ENCODE assay signal across 16 cellular contexts in genomic region chr10:112634096-112634830, GRCh38.
A peak's percentile ranks its signal among the peaks of the same experiment; 100 is the strongest.
DNase-seq lines count a peak whose midpoint lies in the region; TF ChIP-seq lines count a peak whose summit lies in the region.
"Had no signal": no experiment of that assay in that cellular context is flagged by ENCODE, and none has a peak within 500 bp of the region (broad histone marks: within the 10 kb centered on the region; RNA-seq: fewer than 3 reads in every experiment).

No MANE protein-coding gene starts in this region.

- peak overlapping the region; percentile 36; the same call in 1 of the 2 replicates for H3K27ac ChIP-seq in SK-N-MC
- no peak overlapping the region for H3K27ac ChIP-seq in fibroblast of lung (ENCODE audit: insufficient read depth, low read length)
- peak overlapping the region; percentile 80 for H3K27ac ChIP-seq in trophoblast cell (ENCODE audit: low read depth, low read length)
- H3K27ac ChIP-seq in sigmoid colon: no peak overlapping the region
- H3K27ac ChIP-seq: WERI-Rb-1 had no signal

- H3K79me1 ChIP-seq in trophoblast cell (ENCODE audit: low read length): peaks cover 14% of the 10 kb centered on the region

- H3K4me3 ChIP-seq in SK-N-MC (no peak overlapping the region), fibroblast of lung (replicated peaks in 1 of 4; ENCODE audit: control extremely low read depth in 1 of 4, insufficient read depth in 1 of 4, low read depth in 3 of 4, low read length in 4 of 4) (no peak overlapping the region), trophoblast cell (ENCODE audit: low read depth, low read length) (no peak overlapping the region), sigmoid colon (no peak overlapping the region)
- H3K4me3 ChIP-seq: adrenal gland had no signal

- no peak overlapping the region for H3K23ac ChIP-seq in trophoblast cell (ENCODE audit: low read length)

- no peak overlapping the region for H2BK12ac ChIP-seq in trophoblast cell (ENCODE audit: low read length)

- no peak overlapping the region for H4K91ac ChIP-seq in trophoblast cell (ENCODE audit: low read depth, low read length)

- H3K79me2 ChIP-seq in fibroblast of lung (ENCODE audit: control insufficient read depth, insufficient read depth, low read length) (no peaks in the 10 kb centered on the region), trophoblast cell (ENCODE audit: control insufficient read depth, insufficient read depth, low read length, poor library complexity) (peaks cover 3% of the 10 kb centered on the region)

- no peak overlapping the region for H4K8ac ChIP-seq in trophoblast cell (ENCODE audit: low read depth, low read length)

- no peak overlapping the region for H4K12ac ChIP-seq in trophoblast cell (ENCODE audit: low read depth, low read length)

- no peak overlapping the region for H3K14ac ChIP-seq in trophoblast cell (ENCODE audit: low read length)

- no peaks in the 10 kb centered on the region for H4K20me1 ChIP-seq in fibroblast of lung (ENCODE audit: control insufficient read depth, extremely low read depth, insufficient read depth, low read length)

- TF ChIP-seq EP300 in sigmoid colon (IDR thresholded peaks at IDR 0.05): no peak

- H3K9me3 ChIP-seq in SK-N-MC (ENCODE audit: low read depth, low read length) (no peaks in the 10 kb centered on the region), fibroblast of lung (ENCODE audit: control insufficient read depth, insufficient read depth, low read depth, low read length) (no peaks in the 10 kb centered on the region), trophoblast cell (ENCODE audit: insufficient read depth, low read depth, low read length) (no peaks in the 10 kb centered on the region), sigmoid colon (no peaks in the 10 kb centered on the region)
- H3K9me3 ChIP-seq: adrenal gland, BE2C had no signal

- intact Hi-C loops in sigmoid colon (cut with DNase I): no loop called here

- H3K4me1 ChIP-seq in fibroblast of lung (ENCODE audit: control insufficient read depth, extremely low read depth, insufficient read depth, low read length): no peaks in the 10 kb centered on the region
- peaks cover 5 to 8% of the 10 kb centered on the region in 2 experiments for H3K4me1 ChIP-seq in trophoblast cell (ENCODE audit: control insufficient read depth in 1 of 2, insufficient read depth in 2 of 2, low read length in 2 of 2)
- peaks cover 0 to 16% (median 0%) of the 10 kb centered on the region in 4 donors for H3K4me1 ChIP-seq in sigmoid colon
- H3K4me1 ChIP-seq: BE2C had no signal

- no peak overlapping the region for H2AK5ac ChIP-seq in trophoblast cell (ENCODE audit: low read length)

- H3K4ac ChIP-seq in trophoblast cell (ENCODE audit: low read depth, low read length): no peak overlapping the region

- H3K18ac ChIP-seq in trophoblast cell (ENCODE audit: low read length): no peak overlapping the region

- TF ChIP-seq CTCF in fibroblast of lung (conservative IDR thresholded peaks at IDR 0.05 in 1 of 2, IDR thresholded peaks at IDR 0.05 in 1 of 2; ENCODE audit: low read depth in 1 of 2, low read length in 2 of 2) (no peak), sigmoid colon (IDR thresholded peaks at IDR 0.05) (no peak)

- H2AFZ ChIP-seq in fibroblast of lung (ENCODE audit: low read length) (no peak overlapping the region), trophoblast cell (ENCODE audit: insufficient read depth, low read length, poor library complexity) (no peak overlapping the region)

- no peak for TF ChIP-seq POLR2A in sigmoid colon (IDR thresholded peaks at IDR 0.05)

- H3K27me3 ChIP-seq in fibroblast of lung (ENCODE audit: control insufficient read depth, insufficient read depth, low read length) (no peaks in the 10 kb centered on the region), trophoblast cell (ENCODE audit: insufficient read depth, low read length) (no peaks in the 10 kb centered on the region), sigmoid colon (no peaks in the 10 kb centered on the region)
- H3K27me3 ChIP-seq: adrenal gland, BE2C had no signal

- H3K9ac ChIP-seq in SK-N-MC (ENCODE audit: insufficient read length) (no peak overlapping the region), fibroblast of lung (ENCODE audit: insufficient read depth, low read length) (no peak overlapping the region), trophoblast cell (ENCODE audit: low read length) (no peak overlapping the region)

- WGBS in trophoblast cell (ENCODE audit: extremely low coverage, insufficient coverage, insufficient read length): no CpG with 5 or more reads among the region's 5 CpGs
- WGBS in sigmoid colon, 2 donors: 72 to 74% methylated on average over 5 of the region's 5 CpGs

- no peak overlapping the region for H2BK120ac ChIP-seq in trophoblast cell (ENCODE audit: insufficient read depth, low read length, poor library complexity)

- no peak overlapping the region for H2BK5ac ChIP-seq in trophoblast cell (ENCODE audit: low read depth, low read length, poor library complexity)

- H3K36me3 ChIP-seq in SK-N-MC (ENCODE audit: insufficient read depth, low read length) (no peaks in the 10 kb centered on the region), fibroblast of lung (ENCODE audit: control insufficient read depth, insufficient read depth, low read length) (no peaks in the 10 kb centered on the region), trophoblast cell (ENCODE audit: control insufficient read depth in 1 of 2, insufficient read depth in 2 of 2, low read length in 2 of 2) (no peaks in the 10 kb centered on the region), sigmoid colon (no peaks in the 10 kb centered on the region)
- H3K36me3 ChIP-seq: adrenal gland, BE2C, WERI-Rb-1 had no signal

- no peak overlapping the region for H3K4me2 ChIP-seq in fibroblast of lung (ENCODE audit: extremely low read depth, insufficient read depth, low read length)
- H3K4me2 ChIP-seq in trophoblast cell (ENCODE audit: low read length): peak overlapping the region; percentile 18

- DNase-seq in GM04504 (ENCODE audit: low read depth) (peak; percentile 26), SK-N-MC (ENCODE audit: low read depth, low spot score) (no peak), fibroblast of lung (ENCODE audit: low read depth in 2 of 2) (peak; percentile 14 to 60), trophoblast cell (peak in 1 of 2 donors; percentile 50), sigmoid colon (no peak), HK-2 (ENCODE audit: unreplicated experiment) (no peak)
- no peak for DNase-seq in activated CD4-positive, alpha-beta T cell treated with anti-CD3 and anti-CD28 coated beads, Interleukin-2, amount 50 U/mL, for 1 hour
- DNase-seq: activated CD8-positive, alpha-beta memory T cell treated with anti-CD3 and anti-CD28 coated beads for 24 hours; adrenal gland; BE2C; KG1; midbrain; NCI-H1105; NCI-H82; stimulated activated CD4-positive, alpha-beta T cell treated with anti-CD3 and anti-CD28 coated beads, Interleukin-1b, Interleukin-23, amount 100 ng/mL, for 48 hours; WERI-Rb-1 had no signal

Comparison
In these comparisons a context has a peak if more than half of its experiments do, and no peak if none do; other contexts are left out.
1. DNase-seq: peak in GM04504 (single experiment) and fibroblast of lung (2 of 2); none in SK-N-MC (single experiment), activated CD4-positive, alpha-beta T cell treated with anti-CD3 and anti-CD28 coated beads, Interleukin-2, amount 50 U/mL, for 1 hour (single experiment), sigmoid colon (single experiment) and HK-2 (single experiment).
2. H3K27ac ChIP-seq: peak in SK-N-MC (single experiment) and trophoblast cell (single experiment); none in fibroblast of lung (single experiment) and sigmoid colon (0 of 4).